9 cellular contexts compared by ENCODE assay signal in the genomic region with DNA sequence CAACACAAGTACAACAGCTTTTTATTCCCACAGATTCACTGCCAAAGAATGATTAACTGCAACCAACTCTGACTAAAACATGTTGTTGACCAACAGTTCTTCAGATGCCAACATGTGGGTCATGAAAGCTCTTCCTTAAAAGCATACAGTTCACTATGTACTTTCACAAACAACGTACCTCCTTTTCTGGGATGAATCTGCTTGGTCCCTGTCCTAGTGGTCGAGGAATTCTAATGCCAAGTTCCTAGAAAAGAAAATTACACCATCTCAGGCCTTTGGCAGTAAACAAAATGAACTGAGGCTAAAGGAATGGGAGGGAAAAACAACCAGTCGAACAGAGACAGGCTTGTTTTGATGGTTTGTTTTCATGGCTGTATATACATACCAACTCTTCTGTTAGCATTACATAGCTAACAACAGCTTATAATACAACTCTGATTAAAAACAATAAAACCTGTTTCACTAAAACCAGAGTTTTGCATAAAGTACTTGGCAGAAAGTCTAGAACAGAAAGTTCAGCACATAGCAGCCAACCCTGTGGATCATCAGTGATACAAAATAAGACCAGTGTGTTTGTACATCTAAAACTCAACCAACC.
DNase-seq lines count a peak whose midpoint lies in the region; FAIRE-seq and TF ChIP-seq lines count a peak whose summit lies in the region.
"Had no signal": no experiment of that assay in that cellular context is flagged by ENCODE, and none has a peak within 500 bp of the region (broad histone marks: within the 10 kb centered on the region; RNA-seq: fewer than 3 reads in every experiment).

No MANE protein-coding gene starts in this region.

- H3K4me1 ChIP-seq in Peyer's patch (peaks cover 0 to 12% (median 0%) of the 10 kb centered on the region in 4 donors), esophagus muscularis mucosa (peaks cover 68 to 76% (median 70%) of the 10 kb centered on the region in 4 donors), tibial artery (peaks cover 0 to 60% (median 35%) of the 10 kb centered on the region in 4 donors)

- no peak for TF ChIP-seq POLR2A in Peyer's patch (IDR thresholded peaks at IDR 0.05)
- no peak for TF ChIP-seq POLR2A in esophagus muscularis mucosa (IDR thresholded peaks at IDR 0.05; ENCODE audit: low read depth)

- TF ChIP-seq CTCF in Peyer's patch (IDR thresholded peaks at IDR 0.05) (peak in 1 of 6 experiments; percentile 9), esophagus muscularis mucosa (IDR thresholded peaks at IDR 0.05) (no peak), tibial artery (IDR thresholded peaks at IDR 0.05) (no peak), GM13976 (IDR thresholded peaks at IDR 0.05; ENCODE audit: borderline replicate concordance, control extremely low read depth, extremely low read depth, insufficient read depth, missing control alignments) (no peak)

- H3K27me3 ChIP-seq in Peyer's patch = no peaks in the 10 kb centered on the region
- no peaks in the 10 kb centered on the region for H3K27me3 ChIP-seq in esophagus muscularis mucosa
- no peaks in the 10 kb centered on the region for H3K27me3 ChIP-seq in tibial artery

- in situ Hi-C loops in GM13976 (cut with MboI; ENCODE audit: low sequenced_read_pairs, unreplicated experiment) = no loop called here

- 27% methylated on average over 3 of the region's 3 CpGs for WGBS in esophagus muscularis mucosa

- peak overlapping the region in 2 of 4 donors; percentile 3 to 24 for H3K4me3 ChIP-seq in Peyer's patch
- peak overlapping the region; percentile 4 to 30 (median 26) for H3K4me3 ChIP-seq in esophagus muscularis mucosa
- peak overlapping the region; percentile 6 to 29 for H3K4me3 ChIP-seq in tibial artery

- DNase-seq in Peyer's patch (no peak), esophagus muscularis mucosa (ENCODE audit: extremely low spot score) (no peak), midbrain (lab: John Stamatoyannopoulos, UW) (peak; percentile 84), tibial artery (peak in 1 of 2 donors; percentile 37), GM13976 (ENCODE audit: low spot score) (no peak), COLO668 (lab: John Stamatoyannopoulos, UW; ENCODE audit: unreplicated experiment) (no peak), activated gamma-delta T cell (lab: John Stamatoyannopoulos, UW) (no peak), urothelium cell line (ENCODE audit: low spot score) (no peak)
- DNase-seq: activated CD4-positive, alpha-beta T cell treated with anti-CD3 and anti-CD28 coated beads for 4 hours had no signal

- peak overlapping the region; percentile 21 to 67 (median 58) for H3K27ac ChIP-seq in Peyer's patch
- H3K27ac ChIP-seq in esophagus muscularis mucosa (replicated peaks in 1 of 4) = peak overlapping the region; percentile 73 to 82 (median 74)
- peak overlapping the region; percentile 68 to 78 for H3K27ac ChIP-seq in tibial artery

- no peak for FAIRE-seq in urothelium cell line (lab: Jason Lieb, UNC)

- peak; percentile 46 for TF ChIP-seq EP300 in esophagus muscularis mucosa (IDR thresholded peaks at IDR 0.05)

- H3K9me3 ChIP-seq in Peyer's patch (no peaks in the 10 kb centered on the region), esophagus muscularis mucosa (no peaks in the 10 kb centered on the region), tibial artery (no peaks in the 10 kb centered on the region)

- H3K36me3 ChIP-seq in Peyer's patch (peaks cover 0 to 38% (median 0%) of the 10 kb centered on the region in 3 donors), esophagus muscularis mucosa (peaks cover 18 to 42% (median 28%) of the 10 kb centered on the region in 4 donors), tibial artery (peaks cover 16 to 40% (median 30%) of the 10 kb centered on the region in 3 donors)

- intact Hi-C loops in esophagus muscularis mucosa (cut with DNase I) (loop anchor here (5.0 to 10.0 kb wide), 3 partner anchors 55 to 447 kb away; a partner anchor contains a TSS), tibial artery (cut with DNase I; ENCODE audit: low total_unique reads) (loop anchor here (10.0 kb wide), 1 partner anchor 447 kb away; no protein-coding TSS in a partner anchor)
